Comparison of ENCODE assay signal across 10 cellular contexts in genomic region chr12:1204581-1205121, GRCh38.
DNase-seq lines count a peak whose midpoint lies in the region; ATAC-seq and TF ChIP-seq lines count a peak whose summit lies in the region.
"Had no signal": no experiment of that assay in that cellular context is flagged by ENCODE, and none has a peak within 500 bp of the region (broad histone marks: within the 10 kb centered on the region; RNA-seq: fewer than 3 reads in every experiment).

No MANE protein-coding gene starts in this region.

- H3K4me1 ChIP-seq in CD8-positive, alpha-beta memory T cell (ENCODE audit: insufficient read depth, low read length): peaks cover 19% of the 10 kb centered on the region
- peaks cover 4% of the 10 kb centered on the region for H3K4me1 ChIP-seq in prostate gland (replicated peaks)

- no peaks in the 10 kb centered on the region for H3K27me3 Mint-ChIP-seq in CD8-positive, alpha-beta memory T cell
- H3K27me3 Mint-ChIP-seq: IgD-negative memory B cell had no signal

- H3K27ac Mint-ChIP-seq in CD8-positive, alpha-beta memory T cell: no peak overlapping the region

- intact Hi-C loops in prostate gland (cut with DNase I): no loop called here

- no peak for TF ChIP-seq POLR2A in prostate gland (IDR thresholded peaks at IDR 0.05)

- no peaks in the 10 kb centered on the region for H3K9me3 ChIP-seq in CD8-positive, alpha-beta memory T cell (ENCODE audit: low read length)
- H3K9me3 ChIP-seq in prostate gland: no peaks in the 10 kb centered on the region

- 21% methylated on average over 6 of the region's 6 CpGs for WGBS in prostate gland

- POLR2A ChIA-PET in CD8-positive, alpha-beta memory T cell (lab: Charles Lee): interaction anchor here (0.9 kb wide), 1 partner anchor 397 kb away, joined by 3 read pairs; no protein-coding TSS in a partner anchor

- no peaks in the 10 kb centered on the region for H3K27me3 ChIP-seq in CD8-positive, alpha-beta memory T cell (ENCODE audit: insufficient read depth, low read length, poor library complexity, severe bottlenecking)
- H3K27me3 ChIP-seq in prostate gland (replicated peaks; ENCODE audit: insufficient read depth): no peaks in the 10 kb centered on the region

- TF ChIP-seq CTCF in coronary artery (IDR thresholded peaks at IDR 0.05) (no peak), prostate gland (IDR thresholded peaks at IDR 0.05) (no peak)

- peaks cover 7 to 13% (median 11%) of the 10 kb centered on the region in 3 donors for H3K4me1 Mint-ChIP-seq in CD8-positive, alpha-beta memory T cell

- H3K4me3 ChIP-seq in CD8-positive, alpha-beta memory T cell (ENCODE audit: low read length): peak overlapping the region; percentile 71
- H3K4me3 ChIP-seq in coronary artery: peak overlapping the region; percentile 69
- H3K4me3 ChIP-seq in prostate gland: peak overlapping the region; percentile 9 to 28

- no peak overlapping the region for H3K4me3 Mint-ChIP-seq in CD8-positive, alpha-beta memory T cell
- H3K4me3 Mint-ChIP-seq: neural crest cell had no signal

- CTCF ChIA-PET in CD8-positive, alpha-beta memory T cell (lab: Charles Lee): interaction anchor here (1.9 kb wide), 1 partner anchor 87 kb away, joined by 9 read pairs; no protein-coding TSS in a partner anchor

- H3K27ac ChIP-seq in CD8-positive, alpha-beta memory T cell (ENCODE audit: low read depth, low read length): peak overlapping the region; percentile 54
- H3K27ac ChIP-seq in coronary artery (peak overlapping the region; percentile 22 to 53), prostate gland (peak overlapping the region; percentile 51 to 73)

- no peaks in the 10 kb centered on the region for H3K9me3 Mint-ChIP-seq in CD8-positive, alpha-beta memory T cell
- H3K9me3 Mint-ChIP-seq: IgD-negative memory B cell, neural crest cell had no signal

- DNase-seq in CD8-positive, alpha-beta memory T cell: peak in 2 of 5 donors; percentile 33 to 44
- no peak for DNase-seq in coronary artery (ENCODE audit: low spot score)
- no peak for DNase-seq in prostate gland (ENCODE audit: low spot score)
- no peak for DNase-seq in COLO668 (lab: John Stamatoyannopoulos, UW; ENCODE audit: unreplicated experiment)
- DNase-seq in SIG-M5 (lab: John Stamatoyannopoulos, UW): no peak

- H3K36me3 ChIP-seq in CD8-positive, alpha-beta memory T cell (ENCODE audit: insufficient read depth, low read length): no peaks in the 10 kb centered on the region
- H3K36me3 ChIP-seq in prostate gland: no peaks in the 10 kb centered on the region

- peaks cover 0 to 5% (median 5%) of the 10 kb centered on the region in 3 donors for H3K36me3 Mint-ChIP-seq in CD8-positive, alpha-beta memory T cell

- peak; percentile 84 for ATAC-seq in GM19455 (IDR thresholded peaks at IDR 0.05; ENCODE audit: unreplicated experiment)
- peak; percentile 84 for ATAC-seq in HG03575 (IDR thresholded peaks at IDR 0.05; ENCODE audit: extremely low read depth, insufficient number of reproducible peaks, low FRiP score, unreplicated experiment)
- ATAC-seq in HG03025 (IDR thresholded peaks at IDR 0.05; ENCODE audit: low FRiP score, unreplicated experiment): no peak

Comparison
In these comparisons a context has a peak if more than half of its experiments do, and no peak if none do; other contexts are left out.
1. H3K4me3 ChIP-seq: peak in every context shown above with its lines; median percentile 71 in CD8-positive, alpha-beta memory T cell; 69 in coronary artery; 18 in prostate gland.